11 cellular contexts compared by ENCODE assay signal in the genomic region with DNA sequence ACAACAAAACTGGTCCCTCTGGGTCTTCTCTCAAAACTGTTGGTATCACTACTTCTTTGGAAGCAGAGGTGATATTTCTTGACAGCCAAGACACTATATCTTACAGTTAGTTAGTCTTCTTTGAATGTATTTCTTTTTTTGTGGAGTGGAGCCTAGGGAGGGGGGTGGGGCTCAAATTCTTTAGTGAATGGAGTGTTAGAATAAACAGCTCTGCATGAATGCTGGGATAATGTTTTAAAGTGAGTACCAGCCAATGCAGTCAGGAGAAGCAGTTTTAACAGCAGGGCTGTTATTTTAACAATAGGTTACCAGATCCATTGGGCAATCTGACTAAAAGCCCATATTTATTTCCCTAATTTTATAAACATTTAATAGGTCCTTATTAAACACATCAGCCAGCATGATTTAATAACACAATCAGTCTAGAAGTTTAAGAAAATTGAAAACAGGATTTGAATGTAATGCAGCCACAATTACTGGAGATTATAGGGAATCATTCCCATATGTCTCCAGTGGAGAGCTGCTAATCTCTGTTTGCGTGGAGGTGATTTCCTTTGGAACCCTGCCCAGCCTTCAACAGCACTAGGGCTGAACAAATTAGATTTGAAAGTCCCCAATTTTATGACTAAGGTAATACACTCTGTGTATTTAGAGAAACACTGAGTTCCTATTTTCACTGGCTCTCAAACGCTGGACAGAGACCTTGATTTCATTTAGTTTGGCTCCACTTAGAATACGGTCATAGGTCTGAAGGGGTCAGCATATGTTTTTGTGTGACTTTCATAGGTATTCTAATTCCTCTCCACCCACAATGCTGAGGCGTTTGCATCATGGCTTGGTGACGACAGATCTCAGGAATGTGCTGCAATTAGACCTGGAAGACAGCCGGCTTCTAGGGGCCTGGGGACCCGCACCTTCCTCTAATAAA.
DNase-seq lines count a peak whose midpoint lies in the region; ATAC-seq and TF ChIP-seq lines count a peak whose summit lies in the region.
"Had no signal": no experiment of that assay in that cellular context is flagged by ENCODE, and none has a peak within 500 bp of the region (broad histone marks: within the 10 kb centered on the region; RNA-seq: fewer than 3 reads in every experiment).

No MANE protein-coding gene starts in this region.

- H3K27me3 ChIP-seq in neural progenitor cell (no peaks in the 10 kb centered on the region), esophagus muscularis mucosa (no peaks in the 10 kb centered on the region)
- H3K27me3 ChIP-seq in CD4-positive, alpha-beta T cell (ENCODE audit: control insufficient read depth, insufficient read depth, low read length), result no peaks in the 10 kb centered on the region

- no peak overlapping the region for H3K4me3 ChIP-seq in epithelial cell of esophagus (ENCODE audit: low read length)
- H3K4me3 ChIP-seq in neural progenitor cell, result no peak overlapping the region
- H3K4me3 ChIP-seq in esophagus muscularis mucosa, result no peak overlapping the region

- H3K4me2 ChIP-seq in neural progenitor cell, result peak overlapping the region; percentile 61

- 25% methylated on average over 7 of the region's 7 CpGs for WGBS in esophagus muscularis mucosa

- intact Hi-C loops in esophagus muscularis mucosa (cut with DNase I), result no loop called here
- intact Hi-C loops in CD4-positive, alpha-beta T cell (cut with DNase I, micrococcal nuclease), result no loop called here

- TF ChIP-seq POLR2A in esophagus muscularis mucosa (IDR thresholded peaks at IDR 0.05; ENCODE audit: low read depth), result no peak

- H3K4me3 Mint-ChIP-seq in neural progenitor cell, result peak overlapping the region; percentile 36
- no peak overlapping the region for H3K4me3 Mint-ChIP-seq in CD4-positive, alpha-beta T cell
- H3K4me3 Mint-ChIP-seq: activated CD4-positive, alpha-beta T cell treated with anti-CD3 and anti-CD28 coated beads, Interleukin-2, amount 10 ng/mL, durations not matched to agents 24 days and 14 days had no signal

- no peaks in the 10 kb centered on the region for H3K36me3 Mint-ChIP-seq in neural progenitor cell
- no peaks in the 10 kb centered on the region for H3K36me3 Mint-ChIP-seq in CD4-positive, alpha-beta T cell (ENCODE audit: low read depth)

- no peaks in the 10 kb centered on the region for H4K20me1 ChIP-seq in neural progenitor cell (ENCODE audit: low read depth)

- no peaks in the 10 kb centered on the region for H3K9me3 ChIP-seq in ES-I3 (ENCODE audit: control insufficient read depth, insufficient read depth, low read length)
- no peaks in the 10 kb centered on the region for H3K9me3 ChIP-seq in neural progenitor cell (ENCODE audit: low read depth)
- H3K9me3 ChIP-seq in esophagus muscularis mucosa, result no peaks in the 10 kb centered on the region
- H3K9me3 ChIP-seq in CD4-positive, alpha-beta T cell (ENCODE audit: control insufficient read depth, low read length), result no peaks in the 10 kb centered on the region

- DNase-seq in NCI-H226, result peak; percentile 9
- DNase-seq in epithelial cell of esophagus (ENCODE audit: low read depth), result peak; percentile 44
- peak; percentile 62 for DNase-seq in neural progenitor cell (ENCODE audit: low spot score)
- DNase-seq in DMS153 (lab: John Stamatoyannopoulos, UW), result no peak
- DNase-seq in esophagus muscularis mucosa (ENCODE audit: extremely low spot score), result no peak
- DNase-seq in CD4-positive, alpha-beta T cell, result no peak
- DNase-seq: activated CD4-positive, alpha-beta T cell treated with anti-CD3 and anti-CD28 coated beads, Interleukin-2, amount 10 ng/mL, durations not matched to agents 24 days and 14 days; amygdala; NK-92 treated with Interleukin-12 subunit alpha and Interleukin-12 subunit beta, amount 100 ng/mL, for 24 hours had no signal

- TF ChIP-seq EP300 in esophagus muscularis mucosa (IDR thresholded peaks at IDR 0.05), result no peak

- H3K27ac Mint-ChIP-seq in neural progenitor cell, result peak overlapping the region; percentile 58
- no peak overlapping the region for H3K27ac Mint-ChIP-seq in CD4-positive, alpha-beta T cell
- H3K27ac Mint-ChIP-seq: activated CD4-positive, alpha-beta T cell treated with anti-CD3 and anti-CD28 coated beads, Interleukin-2, amount 10 ng/mL, durations not matched to agents 24 days and 14 days had no signal

- CTCF ChIA-PET in CD4-positive, alpha-beta T cell (lab: Charles Lee), result no interaction called here

- H3K27ac ChIP-seq in neural progenitor cell (peak overlapping the region; percentile 50), esophagus muscularis mucosa (replicated peaks in 1 of 4) (no peak overlapping the region)
- no peak overlapping the region for H3K27ac ChIP-seq in CD4-positive, alpha-beta T cell (ENCODE audit: low read depth, low read length)

- peaks cover 35% of the 10 kb centered on the region for H3K4me1 Mint-ChIP-seq in neural progenitor cell
- H3K4me1 Mint-ChIP-seq in CD4-positive, alpha-beta T cell (ENCODE audit: low read depth), result no peaks in the 10 kb centered on the region
- H3K4me1 Mint-ChIP-seq: activated CD4-positive, alpha-beta T cell treated with anti-CD3 and anti-CD28 coated beads, Interleukin-2, amount 10 ng/mL, durations not matched to agents 24 days and 14 days had no signal

- H3K9ac ChIP-seq in ES-I3 (ENCODE audit: low read depth, low read length) (peak overlapping the region; percentile 24; the same call in 1 of the 2 replicates), neural progenitor cell (no peak overlapping the region)

- peak overlapping the region; percentile 78 for H2AFZ ChIP-seq in neural progenitor cell (replicated peaks)

- peaks cover 13% of the 10 kb centered on the region for H3F3A ChIP-seq in neural progenitor cell (ENCODE audit: low read depth)

- H3K4me1 ChIP-seq in ES-I3 (ENCODE audit: insufficient read depth, low read length) (peaks cover 21% of the 10 kb centered on the region), neural progenitor cell (peaks cover 20% of the 10 kb centered on the region), esophagus muscularis mucosa (peaks cover 4 to 16% (median 13%) of the 10 kb centered on the region in 4 donors)

- ATAC-seq in HG03460 (IDR thresholded peaks at IDR 0.05; ENCODE audit: unreplicated experiment), result no peak
- ATAC-seq in CD4-positive, alpha-beta T cell (ENCODE audit: poor library complexity), result no peak

- no peaks in the 10 kb centered on the region for H3K79me2 ChIP-seq in neural progenitor cell (ENCODE audit: low read depth)

- TF ChIP-seq CTCF in epithelial cell of esophagus (IDR thresholded peaks at IDR 0.05; ENCODE audit: insufficient read depth, low read depth, low read length, missing control alignments), result no peak
- no peak for TF ChIP-seq CTCF in neural progenitor cell (IDR thresholded peaks at IDR 0.05)
- no peak for TF ChIP-seq CTCF in esophagus muscularis mucosa (IDR thresholded peaks at IDR 0.05)
- no peak for TF ChIP-seq CTCF in CD4-positive, alpha-beta T cell (IDR thresholded peaks at IDR 0.05)

- POLR2A ChIA-PET in CD4-positive, alpha-beta T cell (lab: Charles Lee), result no interaction called here

- H3K27me3 Mint-ChIP-seq in neural progenitor cell (ENCODE audit: insufficient read depth, low read depth), result peaks cover 6% of the 10 kb centered on the region
- H3K27me3 Mint-ChIP-seq in CD4-positive, alpha-beta T cell, result no peaks in the 10 kb centered on the region

- H3K9me3 Mint-ChIP-seq in neural progenitor cell, result peaks cover under 1% of the 10 kb centered on the region
- no peaks in the 10 kb centered on the region for H3K9me3 Mint-ChIP-seq in CD4-positive, alpha-beta T cell
- H3K9me3 Mint-ChIP-seq: activated CD4-positive, alpha-beta T cell treated with anti-CD3 and anti-CD28 coated beads, Interleukin-2, amount 10 ng/mL, durations not matched to agents 24 days and 14 days had no signal

- H3K36me3 ChIP-seq in ES-I3 (ENCODE audit: insufficient read depth, low read length) (no peaks in the 10 kb centered on the region), neural progenitor cell (no peaks in the 10 kb centered on the region), esophagus muscularis mucosa (no peaks in the 10 kb centered on the region)

Comparison
In these comparisons a context has a peak if more than half of its experiments do, and no peak if none do; other contexts are left out.
1. DNase-seq: peak in NCI-H226 (single experiment), epithelial cell of esophagus (single experiment) and neural progenitor cell (single experiment); none in DMS153 (single experiment), esophagus muscularis mucosa (single experiment) and CD4-positive, alpha-beta T cell (0 of 10).